1 cellular context compared by ENCODE assay signal in genomic region chr7:141586878-141587277, GRCh38.
TF ChIP-seq lines count a peak whose summit lies in the region.

No MANE protein-coding gene starts in this region.

TF ChIP-seq in GM12878, 131 proteins besides CTCF, POLR2A, EP300 and RAD21 (continued from another document):
- TF ChIP-seq, protein P1, sequence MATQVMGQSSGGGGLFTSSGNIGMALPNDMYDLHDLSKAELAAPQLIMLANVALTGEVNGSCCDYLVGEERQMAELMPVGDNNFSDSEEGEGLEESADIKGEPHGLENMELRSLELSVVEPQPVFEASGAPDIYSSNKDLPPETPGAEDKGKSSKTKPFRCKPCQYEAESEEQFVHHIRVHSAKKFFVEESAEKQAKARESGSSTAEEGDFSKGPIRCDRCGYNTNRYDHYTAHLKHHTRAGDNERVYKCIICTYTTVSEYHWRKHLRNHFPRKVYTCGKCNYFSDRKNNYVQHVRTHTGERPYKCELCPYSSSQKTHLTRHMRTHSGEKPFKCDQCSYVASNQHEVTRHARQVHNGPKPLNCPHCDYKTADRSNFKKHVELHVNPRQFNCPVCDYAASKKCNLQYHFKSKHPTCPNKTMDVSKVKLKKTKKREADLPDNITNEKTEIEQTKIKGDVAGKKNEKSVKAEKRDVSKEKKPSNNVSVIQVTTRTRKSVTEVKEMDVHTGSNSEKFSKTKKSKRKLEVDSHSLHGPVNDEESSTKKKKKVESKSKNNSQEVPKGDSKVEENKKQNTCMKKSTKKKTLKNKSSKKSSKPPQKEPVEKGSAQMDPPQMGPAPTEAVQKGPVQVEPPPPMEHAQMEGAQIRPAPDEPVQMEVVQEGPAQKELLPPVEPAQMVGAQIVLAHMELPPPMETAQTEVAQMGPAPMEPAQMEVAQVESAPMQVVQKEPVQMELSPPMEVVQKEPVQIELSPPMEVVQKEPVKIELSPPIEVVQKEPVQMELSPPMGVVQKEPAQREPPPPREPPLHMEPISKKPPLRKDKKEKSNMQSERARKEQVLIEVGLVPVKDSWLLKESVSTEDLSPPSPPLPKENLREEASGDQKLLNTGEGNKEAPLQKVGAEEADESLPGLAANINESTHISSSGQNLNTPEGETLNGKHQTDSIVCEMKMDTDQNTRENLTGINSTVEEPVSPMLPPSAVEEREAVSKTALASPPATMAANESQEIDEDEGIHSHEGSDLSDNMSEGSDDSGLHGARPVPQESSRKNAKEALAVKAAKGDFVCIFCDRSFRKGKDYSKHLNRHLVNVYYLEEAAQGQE (IDR thresholded peaks at IDR 0.05; ENCODE audit: low read depth, low read length): no peak
- TF ChIP-seq MXI1 (IDR thresholded peaks at IDR 0.05; ENCODE audit: low read depth, low read length): no peak
- no peak for TF ChIP-seq IRF4 (IDR thresholded peaks at IDR 0.05; ENCODE audit: low read depth, low read length)
- no peak for TF ChIP-seq JUND (IDR thresholded peaks at IDR 0.05; ENCODE audit: low read depth, low read length)
- no peak for TF ChIP-seq GATAD2B (conservative IDR thresholded peaks at IDR 0.05; ENCODE audit: low read depth)
- no peak for TF ChIP-seq ZNF384 (IDR thresholded peaks at IDR 0.05; ENCODE audit: borderline replicate concordance, low read depth, low read length)
- TF ChIP-seq, protein P2, sequence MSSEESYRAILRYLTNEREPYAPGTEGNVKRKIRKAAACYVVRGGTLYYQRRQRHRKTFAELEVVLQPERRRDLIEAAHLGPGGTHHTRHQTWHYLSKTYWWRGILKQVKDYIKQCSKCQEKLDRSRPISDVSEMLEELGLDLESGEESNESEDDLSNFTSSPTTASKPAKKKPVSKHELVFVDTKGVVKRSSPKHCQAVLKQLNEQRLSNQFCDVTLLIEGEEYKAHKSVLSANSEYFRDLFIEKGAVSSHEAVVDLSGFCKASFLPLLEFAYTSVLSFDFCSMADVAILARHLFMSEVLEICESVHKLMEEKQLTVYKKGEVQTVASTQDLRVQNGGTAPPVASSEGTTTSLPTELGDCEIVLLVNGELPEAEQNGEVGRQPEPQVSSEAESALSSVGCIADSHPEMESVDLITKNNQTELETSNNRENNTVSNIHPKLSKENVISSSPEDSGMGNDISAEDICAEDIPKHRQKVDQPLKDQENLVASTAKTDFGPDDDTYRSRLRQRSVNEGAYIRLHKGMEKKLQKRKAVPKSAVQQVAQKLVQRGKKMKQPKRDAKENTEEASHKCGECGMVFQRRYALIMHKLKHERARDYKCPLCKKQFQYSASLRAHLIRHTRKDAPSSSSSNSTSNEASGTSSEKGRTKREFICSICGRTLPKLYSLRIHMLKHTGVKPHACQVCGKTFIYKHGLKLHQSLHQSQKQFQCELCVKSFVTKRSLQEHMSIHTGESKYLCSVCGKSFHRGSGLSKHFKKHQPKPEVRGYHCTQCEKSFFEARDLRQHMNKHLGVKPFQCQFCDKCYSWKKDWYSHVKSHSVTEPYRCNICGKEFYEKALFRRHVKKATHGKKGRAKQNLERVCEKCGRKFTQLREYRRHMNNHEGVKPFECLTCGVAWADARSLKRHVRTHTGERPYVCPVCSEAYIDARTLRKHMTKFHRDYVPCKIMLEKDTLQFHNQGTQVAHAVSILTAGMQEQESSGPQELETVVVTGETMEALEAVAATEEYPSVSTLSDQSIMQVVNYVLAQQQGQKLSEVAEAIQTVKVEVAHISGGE (CRISPR knock-in tag; IDR thresholded peaks at IDR 0.05): no peak
- TF ChIP-seq, protein P3, sequence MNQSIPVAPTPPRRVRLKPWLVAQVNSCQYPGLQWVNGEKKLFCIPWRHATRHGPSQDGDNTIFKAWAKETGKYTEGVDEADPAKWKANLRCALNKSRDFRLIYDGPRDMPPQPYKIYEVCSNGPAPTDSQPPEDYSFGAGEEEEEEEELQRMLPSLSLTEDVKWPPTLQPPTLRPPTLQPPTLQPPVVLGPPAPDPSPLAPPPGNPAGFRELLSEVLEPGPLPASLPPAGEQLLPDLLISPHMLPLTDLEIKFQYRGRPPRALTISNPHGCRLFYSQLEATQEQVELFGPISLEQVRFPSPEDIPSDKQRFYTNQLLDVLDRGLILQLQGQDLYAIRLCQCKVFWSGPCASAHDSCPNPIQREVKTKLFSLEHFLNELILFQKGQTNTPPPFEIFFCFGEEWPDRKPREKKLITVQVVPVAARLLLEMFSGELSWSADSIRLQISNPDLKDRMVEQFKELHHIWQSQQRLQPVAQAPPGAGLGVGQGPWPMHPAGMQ (IDR thresholded peaks at IDR 0.05; ENCODE audit: borderline replicate concordance): no peak
- no peak for TF ChIP-seq ZBED1 (IDR thresholded peaks at IDR 0.05; ENCODE audit: borderline replicate concordance)
